In the genomic region with DNA sequence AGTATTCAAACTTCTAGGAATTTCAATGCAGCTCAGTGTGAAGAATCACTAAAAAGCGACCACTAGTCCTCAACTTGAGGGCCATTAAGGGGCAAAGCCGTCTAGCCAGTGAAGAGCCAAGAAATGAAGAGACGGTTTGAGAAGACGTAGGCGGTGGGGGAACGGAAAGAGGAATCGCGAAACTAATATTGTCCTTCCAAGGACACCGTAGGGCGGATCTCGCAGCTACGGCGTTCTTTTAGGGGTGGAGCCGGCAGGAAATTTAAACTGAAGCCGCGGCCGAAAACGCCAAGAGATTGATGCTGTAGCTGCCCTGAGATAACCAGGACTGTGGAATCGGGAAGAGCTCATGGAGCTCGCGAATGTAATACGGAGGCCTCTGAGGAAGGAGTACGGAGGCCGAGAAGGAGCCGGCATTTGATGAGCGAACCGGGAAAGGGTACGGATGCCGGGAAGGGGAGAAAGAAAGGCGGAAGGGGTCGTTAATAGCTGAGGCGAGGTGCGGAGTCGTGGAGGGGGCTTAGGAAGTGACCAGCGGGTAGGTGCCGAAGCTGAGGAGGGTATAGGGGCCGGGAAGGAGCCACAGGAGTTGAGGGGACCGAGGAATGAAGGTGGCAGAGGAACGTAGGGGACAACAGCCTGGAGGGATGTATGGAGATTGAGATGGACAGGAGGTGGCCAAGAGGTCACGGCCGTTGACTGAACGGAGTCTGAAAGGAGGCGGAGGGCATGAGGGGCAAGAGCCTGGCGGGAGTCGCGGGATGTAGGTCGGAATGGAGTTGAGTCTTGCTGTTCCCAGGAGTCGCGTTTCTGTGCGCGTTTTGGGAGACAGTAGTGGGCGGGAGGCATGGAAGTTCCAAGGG, we compare ENCODE assay signal across 1 cellular context.
TF ChIP-seq lines count a peak whose summit lies in the region.

A gene with protein sequence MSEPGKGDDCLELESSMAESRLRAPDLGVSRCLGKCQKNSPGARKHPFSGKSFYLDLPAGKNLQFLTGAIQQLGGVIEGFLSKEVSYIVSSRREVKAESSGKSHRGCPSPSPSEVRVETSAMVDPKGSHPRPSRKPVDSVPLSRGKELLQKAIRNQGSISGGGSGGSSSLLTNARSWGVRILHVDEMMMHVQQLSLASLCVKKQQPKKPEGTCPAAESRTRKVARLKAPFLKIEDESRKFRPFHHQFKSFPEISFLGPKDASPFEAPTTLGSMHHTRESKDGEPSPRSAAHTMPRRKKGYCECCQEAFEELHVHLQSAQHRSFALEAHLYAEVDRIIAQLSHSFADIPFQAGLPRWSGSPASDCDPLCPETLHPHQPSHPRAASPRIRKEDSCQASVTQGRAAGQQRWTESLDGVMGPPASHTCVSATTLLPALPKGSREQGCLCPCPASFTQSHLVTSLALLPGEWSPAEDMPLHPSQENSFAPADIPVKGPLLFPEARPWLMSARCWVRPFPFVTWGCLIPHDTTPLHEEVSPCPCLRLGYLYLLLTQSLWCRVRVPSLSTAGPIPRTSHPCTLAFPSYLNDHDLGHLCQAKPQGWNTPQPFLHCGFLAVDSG (plus strand): TSS at position 265 of the 863 bp plus-strand sequence. CDS start 156 bp downstream, at position 421.

TF ChIP-seq in K562, 482 proteins besides CTCF, POLR2A, EP300 and RAD21 (continued from another document and continues in another):
- TF ChIP-seq, protein P1, sequence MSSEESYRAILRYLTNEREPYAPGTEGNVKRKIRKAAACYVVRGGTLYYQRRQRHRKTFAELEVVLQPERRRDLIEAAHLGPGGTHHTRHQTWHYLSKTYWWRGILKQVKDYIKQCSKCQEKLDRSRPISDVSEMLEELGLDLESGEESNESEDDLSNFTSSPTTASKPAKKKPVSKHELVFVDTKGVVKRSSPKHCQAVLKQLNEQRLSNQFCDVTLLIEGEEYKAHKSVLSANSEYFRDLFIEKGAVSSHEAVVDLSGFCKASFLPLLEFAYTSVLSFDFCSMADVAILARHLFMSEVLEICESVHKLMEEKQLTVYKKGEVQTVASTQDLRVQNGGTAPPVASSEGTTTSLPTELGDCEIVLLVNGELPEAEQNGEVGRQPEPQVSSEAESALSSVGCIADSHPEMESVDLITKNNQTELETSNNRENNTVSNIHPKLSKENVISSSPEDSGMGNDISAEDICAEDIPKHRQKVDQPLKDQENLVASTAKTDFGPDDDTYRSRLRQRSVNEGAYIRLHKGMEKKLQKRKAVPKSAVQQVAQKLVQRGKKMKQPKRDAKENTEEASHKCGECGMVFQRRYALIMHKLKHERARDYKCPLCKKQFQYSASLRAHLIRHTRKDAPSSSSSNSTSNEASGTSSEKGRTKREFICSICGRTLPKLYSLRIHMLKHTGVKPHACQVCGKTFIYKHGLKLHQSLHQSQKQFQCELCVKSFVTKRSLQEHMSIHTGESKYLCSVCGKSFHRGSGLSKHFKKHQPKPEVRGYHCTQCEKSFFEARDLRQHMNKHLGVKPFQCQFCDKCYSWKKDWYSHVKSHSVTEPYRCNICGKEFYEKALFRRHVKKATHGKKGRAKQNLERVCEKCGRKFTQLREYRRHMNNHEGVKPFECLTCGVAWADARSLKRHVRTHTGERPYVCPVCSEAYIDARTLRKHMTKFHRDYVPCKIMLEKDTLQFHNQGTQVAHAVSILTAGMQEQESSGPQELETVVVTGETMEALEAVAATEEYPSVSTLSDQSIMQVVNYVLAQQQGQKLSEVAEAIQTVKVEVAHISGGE (CRISPR knock-in tag; IDR thresholded peaks at IDR 0.05): peak in 1 of 3 experiments; percentile 62; a peak in 1 of 6 replicates
- TF ChIP-seq NR2C2 (CRISPR knock-in tag; IDR thresholded peaks at IDR 0.05) (no peak), NR2C2 (tag; IDR thresholded peaks at IDR 0.05) (peak; percentile 72), HNRNPL (IDR thresholded peaks at IDR 0.05; ENCODE audit: low read depth, low read length) (no peak), ZBTB17 (CRISPR knock-in tag; IDR thresholded peaks at IDR 0.05) (no peak), FIP1L1 (IDR thresholded peaks at IDR 0.05; ENCODE audit: low read depth, low read length, poor library complexity, severe bottlenecking) (no peak), ATF1 (CRISPR knock-in tag; IDR thresholded peaks at IDR 0.05) (no peak), ATF1 (tag; IDR thresholded peaks at IDR 0.05) (peak; percentile 88), BRD4 (IDR thresholded peaks at IDR 0.05) (0 out of 2 replicates have a peak, but pooled peaks have one; percentile 54), MAFG (tag; conservative IDR thresholded peaks at IDR 0.05) (no peak), ARNT (IDR thresholded peaks at IDR 0.05) (peak; percentile 19 to 63; a peak in 2 of 4 replicates), TBL1XR1 (IDR thresholded peaks at IDR 0.05; ENCODE audit: low read length in 2 of 2) (no peak; a peak in 1 of 4 replicates), BHLHE40 (IDR thresholded peaks at IDR 0.05; ENCODE audit: low read length) (no peak), JUND (IDR thresholded peaks at IDR 0.05; ENCODE audit: borderline replicate concordance, low read depth, low read length) (peak; percentile 50; the same call in 1 of the 2 replicates), JUND (tag; IDR thresholded peaks at IDR 0.05; ENCODE audit: borderline replicate concordance, low read depth, low read length) (0 out of 3 replicates have a peak, but pooled peaks have one; percentile 12), SP1 (CRISPR knock-in tag; IDR thresholded peaks at IDR 0.05) (peak; percentile 57; the same call in 1 of the 2 replicates), ZC3H4 (CRISPR knock-in tag; IDR thresholded peaks at IDR 0.05; ENCODE audit: borderline replicate concordance) (no peak), ZFPM2 (CRISPR knock-in tag; IDR thresholded peaks at IDR 0.05) (no peak), MYC (IDR thresholded peaks at IDR 0.05; ENCODE audit: low read depth, low read length) (no peak; the same call in 1 of the 2 replicates), MYC (CRISPR knock-in tag; IDR thresholded peaks at IDR 0.05; ENCODE audit: borderline replicate concordance, low read depth) (no peak), ZNF583 (CRISPR knock-in tag; IDR thresholded peaks at IDR 0.05) (no peak), CSDE1 (IDR thresholded peaks at IDR 0.05) (no peak), NEUROD1 (IDR thresholded peaks at IDR 0.05; ENCODE audit: borderline replicate concordance, low read depth, low read length, partially characterized antibody) (peak; percentile 65), ILF3 (IDR thresholded peaks at IDR 0.05; ENCODE audit: borderline replicate concordance) (no peak), ETS2 (tag; IDR thresholded peaks at IDR 0.05; ENCODE audit: borderline replicate concordance, poor library complexity, severe bottlenecking) (no peak), TGIF2 (CRISPR knock-in tag; IDR thresholded peaks at IDR 0.05) (no peak), ZFX (CRISPR knock-in tag; IDR thresholded peaks at IDR 0.05) (peak; percentile 69), GABPB2 (CRISPR knock-in tag; conservative IDR thresholded peaks at IDR 0.05) (no peak), MBD2 (IDR thresholded peaks at IDR 0.05; ENCODE audit: borderline replicate concordance, low read depth) (0 out of 2 replicates have a peak, but pooled peaks have one; percentile 56), ZNF431 (CRISPR knock-in tag; IDR thresholded peaks at IDR 0.05) (no peak), ZNF143 (CRISPR knock-in tag; IDR thresholded peaks at IDR 0.05) (0 out of 2 replicates have a peak, but pooled peaks have one; percentile 24), ZNF445 (CRISPR knock-in tag; IDR thresholded peaks at IDR 0.05; ENCODE audit: low read depth) (no peak), KDM2B (CRISPR knock-in tag; IDR thresholded peaks at IDR 0.05) (peak; percentile 4; the same call in 1 of the 2 replicates), DACH1 (IDR thresholded peaks at IDR 0.05; ENCODE audit: partially characterized antibody) (no peak), CAMTA2 (CRISPR knock-in tag; conservative IDR thresholded peaks at IDR 0.05) (no peak), U2AF1 (optimal IDR thresholded peaks at IDR 0.05; ENCODE audit: low read depth, low read length) (no peak), SMARCA4 (IDR thresholded peaks at IDR 0.05) (0 out of 2 replicates have a peak, but pooled peaks have one; percentile 27), PML (IDR thresholded peaks at IDR 0.05; ENCODE audit: low read length) (no peak; the same call in 1 of the 2 replicates), MEF2A (IDR thresholded peaks at IDR 0.05; ENCODE audit: control insufficient read depth, low read depth, low read length) (no peak)
- TF ChIP-seq, protein P2, sequence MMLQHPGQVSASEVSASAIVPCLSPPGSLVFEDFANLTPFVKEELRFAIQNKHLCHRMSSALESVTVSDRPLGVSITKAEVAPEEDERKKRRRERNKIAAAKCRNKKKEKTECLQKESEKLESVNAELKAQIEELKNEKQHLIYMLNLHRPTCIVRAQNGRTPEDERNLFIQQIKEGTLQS (IDR thresholded peaks at IDR 0.05): no peak
- TF ChIP-seq, protein P2 (CRISPR knock-in tag; conservative IDR thresholded peaks at IDR 0.05): peak; percentile 55; the same call in 1 of the 2 replicates
- TF ChIP-seq, protein P3, sequence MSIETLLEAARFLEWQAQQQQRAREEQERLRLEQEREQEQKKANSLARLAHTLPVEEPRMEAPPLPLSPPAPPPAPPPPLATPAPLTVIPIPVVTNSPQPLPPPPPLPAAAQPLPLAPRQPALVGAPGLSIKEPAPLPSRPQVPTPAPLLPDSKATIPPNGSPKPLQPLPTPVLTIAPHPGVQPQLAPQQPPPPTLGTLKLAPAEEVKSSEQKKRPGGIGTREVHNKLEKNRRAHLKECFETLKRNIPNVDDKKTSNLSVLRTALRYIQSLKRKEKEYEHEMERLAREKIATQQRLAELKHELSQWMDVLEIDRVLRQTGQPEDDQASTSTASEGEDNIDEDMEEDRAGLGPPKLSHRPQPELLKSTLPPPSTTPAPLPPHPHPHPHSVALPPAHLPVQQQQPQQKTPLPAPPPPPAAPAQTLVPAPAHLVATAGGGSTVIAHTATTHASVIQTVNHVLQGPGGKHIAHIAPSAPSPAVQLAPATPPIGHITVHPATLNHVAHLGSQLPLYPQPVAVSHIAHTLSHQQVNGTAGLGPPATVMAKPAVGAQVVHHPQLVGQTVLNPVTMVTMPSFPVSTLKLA (conservative IDR thresholded peaks at IDR 0.05): peak in 1 of 2 experiments; percentile 81
- TF ChIP-seq, protein P4, sequence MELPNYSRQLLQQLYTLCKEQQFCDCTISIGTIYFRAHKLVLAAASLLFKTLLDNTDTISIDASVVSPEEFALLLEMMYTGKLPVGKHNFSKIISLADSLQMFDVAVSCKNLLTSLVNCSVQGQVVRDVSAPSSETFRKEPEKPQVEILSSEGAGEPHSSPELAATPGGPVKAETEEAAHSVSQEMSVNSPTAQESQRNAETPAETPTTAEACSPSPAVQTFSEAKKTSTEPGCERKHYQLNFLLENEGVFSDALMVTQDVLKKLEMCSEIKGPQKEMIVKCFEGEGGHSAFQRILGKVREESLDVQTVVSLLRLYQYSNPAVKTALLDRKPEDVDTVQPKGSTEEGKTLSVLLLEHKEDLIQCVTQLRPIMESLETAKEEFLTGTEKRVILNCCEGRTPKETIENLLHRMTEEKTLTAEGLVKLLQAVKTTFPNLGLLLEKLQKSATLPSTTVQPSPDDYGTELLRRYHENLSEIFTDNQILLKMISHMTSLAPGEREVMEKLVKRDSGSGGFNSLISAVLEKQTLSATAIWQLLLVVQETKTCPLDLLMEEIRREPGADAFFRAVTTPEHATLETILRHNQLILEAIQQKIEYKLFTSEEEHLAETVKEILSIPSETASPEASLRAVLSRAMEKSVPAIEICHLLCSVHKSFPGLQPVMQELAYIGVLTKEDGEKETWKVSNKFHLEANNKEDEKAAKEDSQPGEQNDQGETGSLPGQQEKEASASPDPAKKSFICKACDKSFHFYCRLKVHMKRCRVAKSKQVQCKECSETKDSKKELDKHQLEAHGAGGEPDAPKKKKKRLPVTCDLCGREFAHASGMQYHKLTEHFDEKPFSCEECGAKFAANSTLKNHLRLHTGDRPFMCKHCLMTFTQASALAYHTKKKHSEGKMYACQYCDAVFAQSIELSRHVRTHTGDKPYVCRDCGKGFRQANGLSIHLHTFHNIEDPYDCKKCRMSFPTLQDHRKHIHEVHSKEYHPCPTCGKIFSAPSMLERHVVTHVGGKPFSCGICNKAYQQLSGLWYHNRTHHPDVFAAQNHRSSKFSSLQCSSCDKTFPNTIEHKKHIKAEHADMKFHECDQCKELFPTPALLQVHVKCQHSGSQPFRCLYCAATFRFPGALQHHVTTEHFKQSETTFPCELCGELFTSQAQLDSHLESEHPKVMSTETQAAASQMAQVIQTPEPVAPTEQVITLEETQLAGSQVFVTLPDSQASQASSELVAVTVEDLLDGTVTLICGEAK (IDR thresholded peaks at IDR 0.05): peak; percentile 65; the same call in 1 of the 2 replicates
- TF ChIP-seq, protein P4 (CRISPR knock-in tag; IDR thresholded peaks at IDR 0.05): no peak
- TF ChIP-seq, protein P5, sequence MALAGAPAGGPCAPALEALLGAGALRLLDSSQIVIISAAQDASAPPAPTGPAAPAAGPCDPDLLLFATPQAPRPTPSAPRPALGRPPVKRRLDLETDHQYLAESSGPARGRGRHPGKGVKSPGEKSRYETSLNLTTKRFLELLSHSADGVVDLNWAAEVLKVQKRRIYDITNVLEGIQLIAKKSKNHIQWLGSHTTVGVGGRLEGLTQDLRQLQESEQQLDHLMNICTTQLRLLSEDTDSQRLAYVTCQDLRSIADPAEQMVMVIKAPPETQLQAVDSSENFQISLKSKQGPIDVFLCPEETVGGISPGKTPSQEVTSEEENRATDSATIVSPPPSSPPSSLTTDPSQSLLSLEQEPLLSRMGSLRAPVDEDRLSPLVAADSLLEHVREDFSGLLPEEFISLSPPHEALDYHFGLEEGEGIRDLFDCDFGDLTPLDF (CRISPR knock-in tag; IDR thresholded peaks at IDR 0.05): 0 out of 2 replicates have a peak, but pooled peaks have one; percentile 36
